ENCODE assay signal across 8 cellular contexts in the genomic region with DNA sequence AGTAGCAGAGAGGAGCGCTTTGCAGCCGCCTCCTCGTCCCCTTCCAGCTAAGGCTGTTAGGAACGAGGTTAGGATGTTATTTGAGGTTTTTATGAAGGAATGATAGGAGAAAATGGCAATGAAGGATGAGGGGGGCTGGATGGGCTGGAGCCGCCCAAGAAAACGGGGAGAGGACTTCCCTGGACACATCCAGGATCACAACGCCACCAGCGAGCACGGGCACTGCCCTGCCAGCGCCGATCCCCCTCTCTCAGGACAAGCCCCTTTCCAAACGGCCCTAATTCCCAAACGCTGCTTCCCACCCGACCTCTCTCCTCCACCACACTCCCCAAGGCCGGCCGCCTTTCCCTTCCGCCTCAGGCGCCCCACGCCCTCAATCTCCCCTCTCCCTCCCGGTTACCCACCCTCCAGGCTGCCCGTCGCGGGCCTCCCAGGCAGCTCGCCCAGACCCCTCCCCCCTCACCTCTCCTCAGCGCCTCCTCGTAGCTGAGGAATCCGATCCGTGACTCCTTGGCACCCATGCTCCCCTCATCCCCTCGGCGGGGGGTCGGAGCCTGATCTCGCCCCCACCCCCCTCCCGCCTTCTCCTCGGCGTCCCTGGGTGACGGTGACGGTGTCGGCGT. TPM values are rescaled to one million over a fixed set of nuclear protein-coding genes. Genes with fewer than 3 reads are reported as not detected.
DNase-seq lines count a peak whose midpoint lies in the region; ATAC-seq and TF ChIP-seq lines count a peak whose summit lies in the region.

No MANE protein-coding gene starts in this region.

- H2BK5ac ChIP-seq in trophoblast cell (ENCODE audit: low read depth, low read length, poor library complexity), result peak overlapping the region; percentile 63

- peaks cover 17% of the 10 kb centered on the region for H3K79me1 ChIP-seq in trophoblast cell (ENCODE audit: low read length)

- H3K27me3 Mint-ChIP-seq in glutamatergic neuron (ENCODE audit: unreplicated experiment), result peaks cover 14% of the 10 kb centered on the region

- no peak overlapping the region for H2AK5ac ChIP-seq in trophoblast cell (ENCODE audit: low read length)

- peak overlapping the region; percentile 41 for H3K4ac ChIP-seq in trophoblast cell (ENCODE audit: low read depth, low read length)

- peak overlapping the region; percentile 81 for H3K27ac Mint-ChIP-seq in glutamatergic neuron (ENCODE audit: unreplicated experiment)

- peak overlapping the region; percentile 70 for H2BK120ac ChIP-seq in trophoblast cell (ENCODE audit: insufficient read depth, low read length, poor library complexity)

- H4K91ac ChIP-seq in trophoblast cell (ENCODE audit: low read depth, low read length), result peak overlapping the region; percentile 77

- H3K9me3 ChIP-seq in WERI-Rb-1 (ENCODE audit: severe bottlenecking) (no peaks in the 10 kb centered on the region), trophoblast cell (ENCODE audit: insufficient read depth, low read depth, low read length) (no peaks in the 10 kb centered on the region)

- H3K9ac ChIP-seq in trophoblast cell (ENCODE audit: low read length), result peak overlapping the region; percentile 78

- DNase-seq in AG08396 (ENCODE audit: low spot score) (peak; percentile 14), WERI-Rb-1 (no peak), glutamatergic neuron (peak; percentile 82), trophoblast cell (no peak), DMS153 (lab: John Stamatoyannopoulos, UW) (no peak), MV-4-11 (lab: John Stamatoyannopoulos, UW) (no peak)

- no peaks in the 10 kb centered on the region for H3K36me3 ChIP-seq in WERI-Rb-1
- no peaks in the 10 kb centered on the region for H3K36me3 ChIP-seq in trophoblast cell (ENCODE audit: control insufficient read depth in 1 of 2, insufficient read depth in 2 of 2, low read length in 2 of 2)

- peak overlapping the region; percentile 79 for H4K12ac ChIP-seq in trophoblast cell (ENCODE audit: low read depth, low read length)

- peaks cover 17% of the 10 kb centered on the region for H3K4me1 Mint-ChIP-seq in glutamatergic neuron (ENCODE audit: low read depth, unreplicated experiment)

- H2AFZ ChIP-seq in trophoblast cell (ENCODE audit: insufficient read depth, low read length, poor library complexity), result peak overlapping the region; percentile 78

- H3K27ac ChIP-seq in WERI-Rb-1 (peak overlapping the region; percentile 85), trophoblast cell (ENCODE audit: low read depth, low read length) (peak overlapping the region; percentile 84)

- H3K4me3 ChIP-seq in WERI-Rb-1 (ENCODE audit: low read depth, low read length), result peak overlapping the region; percentile 59
- H3K4me3 ChIP-seq in trophoblast cell (ENCODE audit: low read depth, low read length), result peak overlapping the region; percentile 87

- H3K14ac ChIP-seq in trophoblast cell (ENCODE audit: low read length), result peak overlapping the region; percentile 85

- H3K36me3 Mint-ChIP-seq in glutamatergic neuron (ENCODE audit: unreplicated experiment), result no peaks in the 10 kb centered on the region

- peak overlapping the region; percentile 77 for H4K8ac ChIP-seq in trophoblast cell (ENCODE audit: low read depth, low read length)

- H3K79me2 ChIP-seq in trophoblast cell (ENCODE audit: control insufficient read depth, insufficient read depth, low read length, poor library complexity), result peaks cover 12% of the 10 kb centered on the region

- WGBS in trophoblast cell (ENCODE audit: extremely low coverage, insufficient coverage, insufficient read length), result 100% methylated on average over 1 of the region's 39 CpGs

- no peaks in the 10 kb centered on the region for H3K27me3 ChIP-seq in WERI-Rb-1 (ENCODE audit: insufficient read depth, low read depth, severe bottlenecking)
- H3K27me3 ChIP-seq in trophoblast cell (ENCODE audit: insufficient read depth, low read length), result no peaks in the 10 kb centered on the region

- no peak overlapping the region for H2BK12ac ChIP-seq in trophoblast cell (ENCODE audit: low read length)

- no peak overlapping the region for H3K23ac ChIP-seq in trophoblast cell (ENCODE audit: low read length)

- peak; percentile 10 for ATAC-seq in GM19025 (IDR thresholded peaks at IDR 0.05; ENCODE audit: low read depth, unreplicated experiment)
- ATAC-seq in HG03139 (IDR thresholded peaks at IDR 0.05; ENCODE audit: unreplicated experiment), result peak; percentile 16

- peaks cover 3 to 4% of the 10 kb centered on the region in 2 experiments for H3K4me1 ChIP-seq in trophoblast cell (ENCODE audit: control insufficient read depth in 1 of 2, insufficient read depth in 2 of 2, low read length in 2 of 2)

- no peak for TF ChIP-seq CTCF in WERI-Rb-1 (IDR thresholded peaks at IDR 0.05; ENCODE audit: low read depth, low read length)
- no peak for TF ChIP-seq CTCF in glutamatergic neuron (IDR thresholded peaks at IDR 0.05; ENCODE audit: partially characterized antibody, unreplicated experiment)

- H3K4me3 Mint-ChIP-seq in glutamatergic neuron (ENCODE audit: unreplicated experiment), result peak overlapping the region; percentile 94

- H3K4me2 ChIP-seq in trophoblast cell (ENCODE audit: low read length), result peak overlapping the region; percentile 75

- H3K9me3 Mint-ChIP-seq in glutamatergic neuron (ENCODE audit: unreplicated experiment), result peaks cover 17% of the 10 kb centered on the region

- H3K18ac ChIP-seq in trophoblast cell (ENCODE audit: low read length), result peak overlapping the region; percentile 76

RNA-seq across cellular contexts. Expression of a gene that starts 0.4 kb away (rescaled TPM):
- total RNA-seq in glutamatergic neuron (ENCODE audit: unreplicated experiment), result 59.6 TPM
- 18.3 and 19.1 TPM in 2 replicates for polyA plus RNA-seq in trophoblast cell (2013)

RNA-seq across cellular contexts. Expression of a gene that starts 30.8 kb away (rescaled TPM):
- total RNA-seq in glutamatergic neuron (ENCODE audit: unreplicated experiment), result not detected
- polyA plus RNA-seq in trophoblast cell (2013), result 0.04 TPM in 1 of 2 replicates, not detected in the other

Comparison
In these comparisons a context has a peak if more than half of its experiments do, and no peak if none do; other contexts are left out.
1. DNase-seq: peak in AG08396 (single experiment) and glutamatergic neuron (single experiment); none in WERI-Rb-1 (single experiment), trophoblast cell (0 of 2), DMS153 (single experiment) and MV-4-11 (single experiment).